In genomic region chr18:35616664-35617423, GRCh38 we compare ENCODE assay signal across 8 cellular contexts. TPM values are rescaled to one million over a fixed set of nuclear protein-coding genes. Genes with fewer than 3 reads are reported as not detected.
DNase-seq lines count a peak whose midpoint lies in the region; ATAC-seq, FAIRE-seq and TF ChIP-seq lines count a peak whose summit lies in the region.

No MANE protein-coding gene starts in this region.

- no peaks in the 10 kb centered on the region for H3K36me3 Mint-ChIP-seq in HFFc6 (ENCODE audit: low read depth)
- peaks cover 1% of the 10 kb centered on the region for H3K36me3 Mint-ChIP-seq in activated CD8-positive, alpha-beta T cell treated with anti-CD3 and anti-CD28 coated beads for 36 hours (ENCODE audit: low read depth)

- CTCF ChIA-PET in activated CD8-positive, alpha-beta T cell treated with anti-CD3 and anti-CD28 coated beads for 36 hours (lab: Charles Lee), result interaction anchor here (1.3 to 1.5 kb wide), 2 partner anchors 15 to 231 kb away, joined by 3 to 4 read pairs; no protein-coding TSS in a partner anchor

- TF ChIP-seq POLR2A in GM12891 (IDR thresholded peaks at IDR 0.05; ENCODE audit: low read depth, low read length), result no peak
- no peak for TF ChIP-seq POLR2A in thyroid gland (IDR thresholded peaks at IDR 0.05)

- H3K4me1 Mint-ChIP-seq in HFFc6 (ENCODE audit: low read depth), result no peaks in the 10 kb centered on the region; the same call in 1 of the 2 replicates
- peaks cover 27% of the 10 kb centered on the region for H3K4me1 Mint-ChIP-seq in activated CD8-positive, alpha-beta T cell treated with anti-CD3 and anti-CD28 coated beads for 36 hours (ENCODE audit: low read depth)

- H3K27ac ChIP-seq in esophagus (ENCODE audit: low read depth in 2 of 2, low read length in 1 of 2), result peak overlapping the region; percentile 20 to 52
- H3K27ac ChIP-seq in neutrophil, result peak overlapping the region; percentile 91
- no peak overlapping the region for H3K27ac ChIP-seq in thyroid gland

- DNase-seq in GM12891 (ENCODE audit: insufficient read length, low spot score) (no peak), HFFc6 (peak; percentile 79), MV-4-11 (lab: John Stamatoyannopoulos, UW) (peak; percentile 91), thyroid gland (peak; percentile 4 to 5), ecto neural progenitor cell (ENCODE audit: low spot score) (no peak)
- peak; percentile 85 for DNase-seq in activated CD8-positive, alpha-beta T cell treated with anti-CD3 and anti-CD28 coated beads for 36 hours

- intact Hi-C loops in activated CD8-positive, alpha-beta T cell treated with anti-CD3 and anti-CD28 coated beads for 36 hours (cut with micrococcal nuclease), result loop anchor here (2.0 kb wide), 1 partner anchor 40 kb away; no protein-coding TSS in a partner anchor
- intact Hi-C loops in thyroid gland (cut with DNase I), result no loop called here

- H3K27ac Mint-ChIP-seq in HFFc6, result no peak overlapping the region
- no peak overlapping the region for H3K27ac Mint-ChIP-seq in activated CD8-positive, alpha-beta T cell treated with anti-CD3 and anti-CD28 coated beads for 36 hours

- H3K36me3 ChIP-seq in esophagus (ENCODE audit: control insufficient read depth in 2 of 2, insufficient read depth in 2 of 2, low read length in 1 of 2) (no peaks in the 10 kb centered on the region), neutrophil (no peaks in the 10 kb centered on the region), thyroid gland (no peaks in the 10 kb centered on the region)

- no peak overlapping the region for H3K4me3 Mint-ChIP-seq in HFFc6
- H3K4me3 Mint-ChIP-seq in activated CD8-positive, alpha-beta T cell treated with anti-CD3 and anti-CD28 coated beads for 36 hours, result no peak overlapping the region

- POLR2A ChIA-PET in activated CD8-positive, alpha-beta T cell treated with anti-CD3 and anti-CD28 coated beads for 36 hours (lab: Charles Lee), result interaction anchor here (0.9 to 1.7 kb wide), 2 partner anchors 35 to 37 kb away, joined by 5 to 9 read pairs; partner anchors contain the start of gene GALNT1

- peak; percentile 97 for FAIRE-seq in GM12891 (lab: Jason Lieb, UNC)

- H3K9me3 ChIP-seq in esophagus (ENCODE audit: control insufficient read depth in 2 of 2, insufficient read depth in 1 of 2, low read depth in 1 of 2, low read length in 1 of 2), result no peaks in the 10 kb centered on the region
- H3K9me3 ChIP-seq in neutrophil, result no peaks in the 10 kb centered on the region
- H3K9me3 ChIP-seq in thyroid gland, result no peaks in the 10 kb centered on the region

- 57 to 65% methylated on average over 6 of the region's 6 CpGs for WGBS in esophagus, 2 donors
- 69 to 75% methylated on average over 6 of the region's 6 CpGs for WGBS in thyroid gland, 2 donors

- H3K4me1 ChIP-seq in esophagus (ENCODE audit: control insufficient read depth in 2 of 2, insufficient read depth in 2 of 2, low read length in 1 of 2) (no peaks in the 10 kb centered on the region), neutrophil (ENCODE audit: control insufficient read depth in 1 of 2, insufficient read depth in 1 of 2, low read depth in 1 of 2, low read length in 1 of 2) (peaks cover 33 to 38% of the 10 kb centered on the region in 2 experiments), thyroid gland (peaks cover 23 to 25% of the 10 kb centered on the region in 2 donors)

- peak; percentile 95 for ATAC-seq in activated CD8-positive, alpha-beta T cell treated with anti-CD3 and anti-CD28 coated beads for 36 hours

- no peaks in the 10 kb centered on the region for H3K27me3 Mint-ChIP-seq in HFFc6 (ENCODE audit: insufficient read depth)
- H3K27me3 Mint-ChIP-seq in activated CD8-positive, alpha-beta T cell treated with anti-CD3 and anti-CD28 coated beads for 36 hours, result no peaks in the 10 kb centered on the region

- no peak overlapping the region for H3K4me3 ChIP-seq in esophagus (ENCODE audit: low read depth in 1 of 2, low read length in 2 of 2)
- H3K4me3 ChIP-seq in neutrophil (ENCODE audit: low read depth in 1 of 2, low read length in 1 of 2), result peak overlapping the region in 1 of 2 experiments; percentile 34
- H3K4me3 ChIP-seq in thyroid gland (replicated peaks in 1 of 3), result no peak overlapping the region

- no peak for TF ChIP-seq CTCF in HFFc6 (IDR thresholded peaks at IDR 0.05)
- no peak for TF ChIP-seq CTCF in activated CD8-positive, alpha-beta T cell treated with anti-CD3 and anti-CD28 coated beads for 36 hours (IDR thresholded peaks at IDR 0.05)
- TF ChIP-seq CTCF in neutrophil (IDR thresholded peaks at IDR 0.05), result peak; percentile 21
- no peak for TF ChIP-seq CTCF in thyroid gland (IDR thresholded peaks at IDR 0.05)

- H3K27me3 ChIP-seq in esophagus (ENCODE audit: control insufficient read depth in 1 of 2, insufficient read depth in 2 of 2, low read length in 2 of 2) (no peaks in the 10 kb centered on the region), neutrophil (no peaks in the 10 kb centered on the region), thyroid gland (no peaks in the 10 kb centered on the region)

- H3K9me3 Mint-ChIP-seq in HFFc6, result no peaks in the 10 kb centered on the region
- no peaks in the 10 kb centered on the region for H3K9me3 Mint-ChIP-seq in activated CD8-positive, alpha-beta T cell treated with anti-CD3 and anti-CD28 coated beads for 36 hours

TF ChIP-seq in GM12891, 5 proteins besides CTCF, POLR2A, EP300 and RAD21:
- no peak for TF ChIP-seq POLR2AphosphoS5 (IDR thresholded peaks at IDR 0.05; ENCODE audit: low read depth, low read length)
- TF ChIP-seq TAF1 (IDR thresholded peaks at IDR 0.05; ENCODE audit: low read depth, low read length), result no peak
- peak; percentile 74 for TF ChIP-seq SPI1 (IDR thresholded peaks at IDR 0.05; ENCODE audit: low read depth, low read length)
- no peak for TF ChIP-seq PAX5 (IDR thresholded peaks at IDR 0.05; ENCODE audit: insufficient read depth, low read length, severe bottlenecking)
- peak; percentile 70 for TF ChIP-seq POU2F2 (IDR thresholded peaks at IDR 0.05; ENCODE audit: low read depth, low read length)
TF ChIP-seq in GM12891: peak in this region for 2.

RNA-seq across cellular contexts. Expression of gene GALNT1, which starts 35.3 kb away (rescaled TPM):
- polyA plus RNA-seq in GM12891 (2012; ENCODE audit: low read depth, missing spikeins), result 11.6 TPM
- 10 to 100 TPM; 36.4 to 48.2 (median 40.2) TPM for total RNA-seq in HFFc6 (2021; fragmentation: NEBNext Ultra II Directional; extraction: Animal tissue kit (Norgen Biotek cat#: 25700))
- 10 to 100 TPM; 38.2 to 38.8 TPM for total RNA-seq in activated CD8-positive, alpha-beta T cell treated with anti-CD3 and anti-CD28 coated beads for 36 hours
- polyA plus RNA-seq in esophagus, result 10 to 100 TPM; 37.5 to 37.7 TPM
- 100 to 1,000 TPM in 1 of 4 donors, 10 to 100 TPM in 3; 38.7 to 191 (median 46.3) TPM for total RNA-seq in thyroid gland

Comparison
In these comparisons a context has a peak if more than half of its experiments do, and no peak if none do; other contexts are left out.
1. DNase-seq: peak in HFFc6 (single experiment), MV-4-11 (single experiment), activated CD8-positive, alpha-beta T cell treated with anti-CD3 and anti-CD28 coated beads for 36 hours (single experiment) and thyroid gland (2 of 2); none in GM12891 (single experiment) and ecto neural progenitor cell (single experiment).
2. H3K27ac ChIP-seq: peak in esophagus (2 of 2) and neutrophil (single experiment); none in thyroid gland (0 of 3).